In genomic region chr7:141571059-141571458, GRCh38 we compare ENCODE assay signal across 30 cellular contexts.
"Had no signal": no experiment of that assay in that cellular context is flagged by ENCODE, and none has a peak within 500 bp of the region (broad histone marks: within the 10 kb centered on the region; RNA-seq: fewer than 3 reads in every experiment).

No MANE protein-coding gene starts in this region.

- H3K4me3 Mint-ChIP-seq: activated CD4-positive, alpha-beta memory T cell treated with anti-CD3 and anti-CD28 coated beads, Interleukin-2, amount 10 ng/mL, durations not matched to agents 7 days and 5 days; activated CD4-positive, alpha-beta T cell treated with anti-CD3 and anti-CD28 coated beads, Interleukin-2, amount 10 ng/mL, durations not matched to agents 7 days and 5 days; activated naive CD8-positive, alpha-beta T cell; activated T-cell treated with anti-CD3 and anti-CD28 coated beads, Interleukin-2, amount 50 U/mL, for 24 hours; brain; central memory CD8-positive, alpha-beta T cell; dendritic cell treated with granulocyte-macrophage colony-stimulating factor and Interleukin-4, amounts not matched to agents 40 ng/mL and 50 ng/mL, for 4 days; endodermal cell; WTC11 had no signal

- H3K36me3 ChIP-seq: breast epithelium, cardiac muscle cell had no signal

- H3K27ac Mint-ChIP-seq: activated CD4-positive, alpha-beta memory T cell treated with anti-CD3 and anti-CD28 coated beads, Interleukin-2, amount 10 ng/mL, durations not matched to agents 7 days and 5 days; activated CD4-positive, alpha-beta T cell treated with anti-CD3 and anti-CD28 coated beads, Interleukin-2, amount 10 ng/mL, durations not matched to agents 7 days and 5 days; activated T-cell treated with anti-CD3 and anti-CD28 coated beads, Interleukin-2, amount 50 U/mL, for 24 hours; brain; dendritic cell treated with granulocyte-macrophage colony-stimulating factor and Interleukin-4, amounts not matched to agents 40 ng/mL and 50 ng/mL, for 4 days; endodermal cell; WTC11 had no signal

- H3K27me3 Mint-ChIP-seq: activated CD4-positive, alpha-beta memory T cell treated with anti-CD3 and anti-CD28 coated beads, Interleukin-2, amount 10 ng/mL, durations not matched to agents 7 days and 5 days; activated CD4-positive, alpha-beta T cell treated with anti-CD3 and anti-CD28 coated beads, Interleukin-2, amount 10 ng/mL, durations not matched to agents 7 days and 5 days; activated naive CD8-positive, alpha-beta T cell; activated T-cell treated with anti-CD3 and anti-CD28 coated beads, Interleukin-2, amount 50 U/mL, for 24 hours; brain; central memory CD8-positive, alpha-beta T cell; dendritic cell treated with granulocyte-macrophage colony-stimulating factor and Interleukin-4, amounts not matched to agents 40 ng/mL and 50 ng/mL, for 4 days had no signal

- DNase-seq: activated CD4-positive, alpha-beta memory T cell treated with anti-CD3 and anti-CD28 coated beads, Interleukin-2, amount 10 ng/mL, durations not matched to agents 7 days and 5 days; activated CD4-positive, alpha-beta T cell treated with anti-CD3 and anti-CD28 coated beads for 1 hour; activated CD4-positive, alpha-beta T cell treated with anti-CD3 and anti-CD28 coated beads for 4 hours; activated CD4-positive, alpha-beta T cell treated with anti-CD3 and anti-CD28 coated beads, Interleukin-2, amount 10 ng/mL, durations not matched to agents 7 days and 5 days; activated CD4-positive, alpha-beta T cell treated with anti-CD3 and anti-CD28 coated beads, Interleukin-2, amount 50 U/mL, for 4 hours; activated CD8-positive, alpha-beta memory T cell treated with anti-CD3 and anti-CD28 coated beads, Interleukin-2, amount 50 U/mL, for 48 hours; activated effector memory CD4-positive, alpha-beta T cell treated with Interleukin-2 at 50 U/mL for 16 hours; activated gamma-delta T cell treated with Interleukin-2 at 50 U/mL for 16 hours; activated naive CD4-positive, alpha-beta T cell treated with anti-CD3 and anti-CD28 coated beads, Interleukin-2, amount 50 U/mL, for 16 hours; activated naive CD4-positive, alpha-beta T cell treated with Interleukin-2 at 50 U/mL for 16 hours; activated T-cell treated with anti-CD3 and anti-CD28 coated beads for 4 hours; activated T-cell treated with anti-CD3 and anti-CD28 coated beads, Interleukin-2, amount 50 U/mL, for 24 hours; activated T-cell treated with anti-CD3 and anti-CD28 coated beads, Interleukin-2, amount 50 U/mL, for 72 hours; dorsolateral prefrontal cortex; effector memory CD4-positive, alpha-beta T cell; endodermal cell; foreskin melanocyte; T-helper 2 cell had no signal

- H3K27ac ChIP-seq: ascending aorta, breast epithelium, cardiac muscle cell, coronary artery, dorsolateral prefrontal cortex, gastroesophageal sphincter, VCaP had no signal

- H3K27me3 ChIP-seq: ascending aorta, breast epithelium, cardiac muscle cell, dorsolateral prefrontal cortex, gastroesophageal sphincter had no signal

- ATAC-seq: activated T-cell treated with anti-CD3 and anti-CD28 coated beads, Interleukin-2, amount 50 U/mL, for 72 hours; esophagus mucosa; gastroesophageal sphincter; WTC11 had no signal

- H3K9me3 ChIP-seq: ascending aorta, breast epithelium, gastroesophageal sphincter had no signal

- H3K4me1 Mint-ChIP-seq: brain had no signal

- H3K4me3 ChIP-seq: ascending aorta, breast epithelium, cardiac muscle cell, coronary artery, dorsolateral prefrontal cortex, gastroesophageal sphincter had no signal

- H3K4me1 ChIP-seq: ascending aorta, breast epithelium, gastroesophageal sphincter had no signal
